ENCODE assay signal across 12 cellular contexts in genomic region chr4:110618091-110619000, GRCh38. TPM values are rescaled to one million over a fixed set of nuclear protein-coding genes. Genes with fewer than 3 reads are reported as not detected.
DNase-seq lines count a peak whose midpoint lies in the region; ATAC-seq and TF ChIP-seq lines count a peak whose summit lies in the region.
"Had no signal": no experiment of that assay in that cellular context is flagged by ENCODE, and none has a peak within 500 bp of the region (broad histone marks: within the 10 kb centered on the region; RNA-seq: fewer than 3 reads in every experiment).

No MANE protein-coding gene starts in this region.

- peaks cover 100% of the 10 kb centered on the region for H3K27me3 Mint-ChIP-seq in type B pancreatic cell

- H3K27ac ChIP-seq in coronary artery: peak overlapping the region in 1 of 2 donors; percentile 10
- H3K27ac ChIP-seq in mesodermal cell (ENCODE audit: low read depth, low read length, severe bottlenecking): peak overlapping the region; percentile 84
- H3K27ac ChIP-seq: SJSA1 had no signal

- 4 to 8% methylated on average over 50 of the region's 55 CpGs for WGBS in mesodermal cell (ENCODE audit: insufficient coverage in 2 of 2), 2 experiments

- no peaks in the 10 kb centered on the region for H3K9me3 ChIP-seq in mesodermal cell (ENCODE audit: control insufficient read depth, low read length)
- H3K9me3 ChIP-seq: SJSA1 had no signal

- peak; percentile 8 for DNase-seq in activated naive CD4-positive, alpha-beta T cell treated with anti-CD3 and anti-CD28 coated beads, Interleukin-2, amount 50 U/mL, for 16 hours
- no peak for DNase-seq in activated naive CD4-positive, alpha-beta T cell (lab: John Stamatoyannopoulos, UW)
- no peak for DNase-seq in coronary artery (ENCODE audit: low spot score)
- no peak for DNase-seq in type B pancreatic cell (ENCODE audit: extremely low spot score, unreplicated experiment)
- DNase-seq in T-helper 2 cell: no peak
- no peak for DNase-seq in ACHN
- DNase-seq: BE2C; KG1; stimulated activated naive CD8-positive, alpha-beta T cell treated with anti-CD3 and anti-CD28 coated beads, Interleukin-15, amount 100 ng/mL, for 72 hours had no signal

- H3K36me3 Mint-ChIP-seq in type B pancreatic cell: peaks cover 11% of the 10 kb centered on the region

- TF ChIP-seq CTCF in coronary artery (IDR thresholded peaks at IDR 0.05): no peak
- no peak for TF ChIP-seq CTCF in type B pancreatic cell (conservative IDR thresholded peaks at IDR 0.05)

- peak overlapping the region; percentile 21 for H3K4me3 ChIP-seq in coronary artery
- peak overlapping the region; percentile 87 for H3K4me3 ChIP-seq in mesodermal cell (ENCODE audit: extremely low read depth, insufficient read depth, low read length, poor library complexity, severe bottlenecking)
- H3K4me3 ChIP-seq: SJSA1 had no signal

- peaks cover 31% of the 10 kb centered on the region for H3K36me3 ChIP-seq in mesodermal cell (ENCODE audit: control insufficient read depth, insufficient read depth, low read length)
- H3K36me3 ChIP-seq: BE2C had no signal

- no peak for ATAC-seq in HG02571 (IDR thresholded peaks at IDR 0.05; ENCODE audit: unreplicated experiment)
- ATAC-seq: stimulated activated naive CD8-positive, alpha-beta T cell treated with anti-CD3 and anti-CD28 coated beads, Interleukin-15, amount 100 ng/mL, for 72 hours had no signal

- peaks cover 43% of the 10 kb centered on the region for H3K4me1 Mint-ChIP-seq in type B pancreatic cell (ENCODE audit: unreplicated experiment)

- in situ Hi-C loops in ACHN (cut with HindIII; ENCODE audit: low pct_ligation_motif_present, low pct_unique_long_range_greater_than_20kb, low sequenced_read_pairs): no loop called here

- H3K27ac Mint-ChIP-seq in type B pancreatic cell: peak overlapping the region; percentile 59
- H3K27ac Mint-ChIP-seq: stimulated activated naive CD8-positive, alpha-beta T cell treated with anti-CD3 and anti-CD28 coated beads, Interleukin-15, amount 100 ng/mL, for 72 hours had no signal

- no peaks in the 10 kb centered on the region for H3K9me3 Mint-ChIP-seq in type B pancreatic cell

- H3K4me1 ChIP-seq in mesodermal cell (ENCODE audit: control insufficient read depth, insufficient read depth, low read length, poor library complexity, severe bottlenecking): peaks cover 27% of the 10 kb centered on the region
- H3K4me1 ChIP-seq: BE2C had no signal

- H3K4me3 Mint-ChIP-seq in type B pancreatic cell: peak overlapping the region; percentile 82

RNA-seq across cellular contexts. Expression of gene PITX2, which starts 4.5 kb away (rescaled TPM):
- polyA plus RNA-seq in mesodermal cell (2013, experiment 1 of 2): 64.5 TPM
- polyA plus RNA-seq in mesodermal cell (2013, experiment 2 of 2): 81.4 TPM
- 4.5 and 13.8 TPM in 2 replicates for total RNA-seq in type B pancreatic cell (ENCODE audit: low replicate concordance)
